8 cellular contexts compared by ENCODE assay signal in genomic region chrX:108439434-108439883, GRCh38. TPM values are rescaled to one million over a fixed set of nuclear protein-coding genes. Genes with fewer than 3 reads are reported as not detected.
DNase-seq lines count a peak whose midpoint lies in the region; ATAC-seq, FAIRE-seq and TF ChIP-seq lines count a peak whose summit lies in the region.

TSS of gene COL4A5 (plus strand) at chrX:108439838. CDS start at chrX:108440126, 288 bp downstream.

- no peaks in the 10 kb centered on the region for H3K36me3 Mint-ChIP-seq in activated T-cell treated with anti-CD3 and anti-CD28 coated beads, Interleukin-2, amount 50 U/mL, for 24 hours (ENCODE audit: low read depth)

- H3K36me3 ChIP-seq in keratinocyte (ENCODE audit: control insufficient read depth in 2 of 2, extremely low read depth in 1 of 2, insufficient read depth in 2 of 2, low read length in 2 of 2): no peaks in the 10 kb centered on the region

- peak within 1 kb of the TSS; percentile 68 for H3K4me3 ChIP-seq in coronary artery
- peak within 1 kb of the TSS; percentile 64 to 80 (median 70) for H3K4me3 ChIP-seq in keratinocyte (ENCODE audit: control insufficient read depth in 2 of 3, extremely low read depth in 1 of 3, insufficient read depth in 2 of 3, low read depth in 1 of 3, low read length in 3 of 3)

- H3K9me3 Mint-ChIP-seq in activated T-cell treated with anti-CD3 and anti-CD28 coated beads, Interleukin-2, amount 50 U/mL, for 24 hours: no peaks in the 10 kb centered on the region

- peak within 1 kb of the TSS; percentile 81 for H3K4me2 ChIP-seq in keratinocyte (ENCODE audit: control insufficient read depth, extremely low read depth, insufficient read depth, low read depth, low read length)

- no peaks in the 10 kb centered on the region for H3K4me1 ChIP-seq in keratinocyte (ENCODE audit: control insufficient read depth, extremely low read depth, insufficient read depth, low read length)

- DNase-seq in activated T-cell treated with anti-CD3 and anti-CD28 coated beads, Interleukin-2, amount 50 U/mL, for 24 hours: no peak
- DNase-seq in activated T-cell treated with anti-CD3 and anti-CD28 coated beads for 4 hours (no peak), NCI-H748 treated with DMSO at 0.1 percent for 48 hours (lab: John Stamatoyannopoulos, UW) (peak; percentile 71), coronary artery (ENCODE audit: low spot score) (no peak), keratinocyte (ENCODE audit: low read depth, low spot score) (peak; percentile 69), smooth muscle cell of the brain vasculature (ENCODE audit: low read depth, low spot score) (peak; percentile 43)
- DNase-seq in stimulated activated CD4-positive, alpha-beta T cell treated with anti-CD3 and anti-CD28 coated beads, Interleukin-1b, Interleukin-23, amount 100 ng/mL, for 48 hours: no peak

- peaks cover 72% of the 10 kb centered on the region for H3K27me3 Mint-ChIP-seq in activated T-cell treated with anti-CD3 and anti-CD28 coated beads, Interleukin-2, amount 50 U/mL, for 24 hours

- H3K9me3 ChIP-seq in keratinocyte (ENCODE audit: control insufficient read depth, low read depth, low read length): no peaks in the 10 kb centered on the region

- peak within 1 kb of the TSS; percentile 77 for H3K9ac ChIP-seq in keratinocyte (ENCODE audit: control insufficient read depth, extremely low read depth, insufficient read depth, low read length)

- no peak for FAIRE-seq in keratinocyte (lab: Jason Lieb, UNC)

- peak within 1 kb of the TSS; percentile 54 for H3K4me3 Mint-ChIP-seq in activated T-cell treated with anti-CD3 and anti-CD28 coated beads, Interleukin-2, amount 50 U/mL, for 24 hours

- ATAC-seq in GM21360 (IDR thresholded peaks at IDR 0.05; ENCODE audit: unreplicated experiment): no peak

- no peak within 1 kb of the TSS for H3K27ac Mint-ChIP-seq in activated T-cell treated with anti-CD3 and anti-CD28 coated beads, Interleukin-2, amount 50 U/mL, for 24 hours

- peaks cover 48% of the 10 kb centered on the region for H3K79me2 ChIP-seq in keratinocyte (ENCODE audit: control insufficient read depth, insufficient read depth, low read length)

- H3K9me1 ChIP-seq in keratinocyte (ENCODE audit: control insufficient read depth, extremely low read depth, insufficient read depth, low read length): no peaks in the 10 kb centered on the region

- H3K27me3 ChIP-seq in keratinocyte (ENCODE audit: control insufficient read depth, extremely low read depth, insufficient read depth, low read length): peaks cover 8% of the 10 kb centered on the region

- H2AFZ ChIP-seq in keratinocyte (ENCODE audit: control insufficient read depth, low read length): no peak within 1 kb of the TSS

- TF ChIP-seq CTCF in coronary artery (IDR thresholded peaks at IDR 0.05) (no peak), keratinocyte (optimal IDR thresholded peaks at IDR 0.05 in 1 of 3, IDR thresholded peaks at IDR 0.05 in 1 of 3, conservative IDR thresholded peaks at IDR 0.05 in 1 of 3; ENCODE audit: extremely low read depth in 1 of 3, insufficient read depth in 2 of 3, low read length in 3 of 3) (no peak)

- H3K4me1 Mint-ChIP-seq in activated T-cell treated with anti-CD3 and anti-CD28 coated beads, Interleukin-2, amount 50 U/mL, for 24 hours (ENCODE audit: low read depth): peaks cover 6% of the 10 kb centered on the region

- H3K27ac ChIP-seq in coronary artery: peak within 1 kb of the TSS; percentile 42 to 60
- H3K27ac ChIP-seq in keratinocyte (ENCODE audit: control insufficient read depth, insufficient read depth, low read length): peak within 1 kb of the TSS; percentile 78

- no peaks in the 10 kb centered on the region for H4K20me1 ChIP-seq in keratinocyte (ENCODE audit: control insufficient read depth, extremely low read depth, insufficient read depth, low read length)

- dilution Hi-C loops in keratinocyte (cut with MboI; ENCODE audit: extremely low pct_ligation_motif_present, low sequenced_read_pairs): no loop called here

RNA-seq across cellular contexts. Expression of gene COL4A5, which starts in this region (rescaled TPM):
- 42.4 to 81.5 TPM (median 53.2 TPM) in 3 replicates for polyA plus RNA-seq in keratinocyte
- 16.3 TPM for polyA plus RNA-seq in keratinocyte (2011; ENCODE audit: low read depth)
- polyA plus RNA-seq in keratinocyte (2011; cell fraction: cytosol; rRNA removed): 8.9 and 14.2 TPM in 2 replicates
- 219 and 282 TPM in 2 replicates for polyA plus RNA-seq in keratinocyte (2011; cell fraction: nucleus; rRNA removed)
- 27.5 and 29.1 TPM in 2 replicates for polyA plus RNA-seq in keratinocyte (2012; ENCODE audit: low replicate concordance)
- 39.8 to 170 TPM (median 104 TPM) in 3 replicates for polyA minus RNA-seq in keratinocyte
- polyA minus RNA-seq in keratinocyte (2011; cell fraction: cytosol; rRNA and poly(A)+ RNA removed): 17.3 TPM
- 151 and 221 TPM in 2 replicates for polyA minus RNA-seq in keratinocyte (2011; cell fraction: nucleus; rRNA and poly(A)+ RNA removed)

Comparison
In these comparisons a context has a peak if more than half of its experiments do, and no peak if none do; other contexts are left out.
1. DNase-seq: peak in NCI-H748 treated with DMSO at 0.1 percent for 48 hours (single experiment), keratinocyte (single experiment) and smooth muscle cell of the brain vasculature (single experiment); none in activated T-cell treated with anti-CD3 and anti-CD28 coated beads, Interleukin-2, amount 50 U/mL, for 24 hours (single experiment), activated T-cell treated with anti-CD3 and anti-CD28 coated beads for 4 hours (single experiment), coronary artery (single experiment) and stimulated activated CD4-positive, alpha-beta T cell treated with anti-CD3 and anti-CD28 coated beads, Interleukin-1b, Interleukin-23, amount 100 ng/mL, for 48 hours (single experiment).